Comparison of ENCODE assay signal across 24 cellular contexts in the genomic region with DNA sequence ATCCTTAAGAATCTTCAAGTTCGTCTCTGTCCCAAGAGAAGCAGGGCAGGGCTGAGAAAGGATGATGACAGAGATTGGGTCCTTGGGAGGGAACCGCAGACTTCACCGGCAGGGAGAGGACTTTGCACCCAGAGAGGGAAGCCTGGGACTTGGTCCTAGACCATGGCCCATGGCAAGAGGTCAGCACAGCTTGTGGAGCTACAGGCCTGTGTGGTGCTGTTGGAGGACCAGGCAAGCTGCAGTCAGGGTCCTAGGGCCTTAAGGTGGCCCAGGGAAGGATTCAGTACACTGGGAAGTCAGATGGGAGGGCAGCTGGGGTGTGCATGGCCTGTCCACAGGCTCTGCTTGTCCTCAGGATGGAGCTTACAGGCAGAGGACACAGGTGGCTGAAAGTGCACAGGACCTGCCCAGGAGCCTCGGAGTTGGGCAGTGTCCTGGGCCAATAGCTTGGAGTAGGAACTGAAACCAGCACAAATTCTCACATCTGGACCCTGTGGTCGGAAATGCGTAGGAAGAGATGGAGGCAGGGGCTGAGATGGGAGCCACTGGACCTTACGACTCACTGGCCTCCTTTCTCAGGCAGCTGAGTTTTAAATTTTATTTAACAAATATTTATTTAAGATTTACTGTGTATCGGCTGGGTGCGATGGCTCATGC. TPM values are rescaled to one million over a fixed set of nuclear protein-coding genes. Genes with fewer than 3 reads are reported as not detected.
"Had no signal": no experiment of that assay in that cellular context is flagged by ENCODE, and none has a peak within 500 bp of the region (broad histone marks: within the 10 kb centered on the region; RNA-seq: fewer than 3 reads in every experiment).

No MANE protein-coding gene starts in this region.

- H3K36me3 ChIP-seq: breast epithelium, colonic mucosa, esophagus squamous epithelium, heart right ventricle, left lung, neutrophil, pancreas, tibial artery had no signal

- ATAC-seq: heart right ventricle; left lung; naive thymus-derived CD8-positive, alpha-beta T cell; pancreas; right cardiac atrium; stimulated activated naive CD8-positive, alpha-beta T cell treated with anti-CD3 and anti-CD28 coated beads, Interleukin-15, amount 100 ng/mL, for 72 hours; T-helper 17 cell had no signal

- H3K4me1 Mint-ChIP-seq: activated naive CD8-positive, alpha-beta T cell treated with anti-CD3 and anti-CD28 coated beads, Interleukin-2, amount 10 ng/mL, durations not matched to agents 7 days and 5 days; central memory CD8-positive, alpha-beta T cell; stimulated activated naive CD8-positive, alpha-beta T cell treated with anti-CD3 and anti-CD28 coated beads, Interleukin-15, amount 100 ng/mL, for 72 hours had no signal

- FAIRE-seq: pancreas had no signal

- H3K27me3 ChIP-seq: breast epithelium, colonic mucosa, esophagus squamous epithelium, left lung, pancreas had no signal

- DNase-seq: activated CD4-positive, alpha-beta memory T cell treated with anti-CD3 and anti-CD28 coated beads for 36 hours; activated CD4-positive, alpha-beta T cell treated with anti-CD3 and anti-CD28 coated beads for 4 hours; activated CD4-positive, CD25-positive, alpha-beta regulatory T cell; activated effector memory CD4-positive, alpha-beta T cell treated with Interleukin-2 at 50 U/mL for 16 hours; activated naive CD4-positive, alpha-beta T cell treated with anti-CD3 and anti-CD28 coated beads for 36 hours; activated naive CD8-positive, alpha-beta T cell treated with anti-CD3 and anti-CD28 coated beads, Interleukin-2, amount 10 ng/mL, durations not matched to agents 7 days and 5 days; activated T-cell treated with anti-CD3 and anti-CD28 coated beads, Interleukin-2, amount 50 U/mL, for 48 hours; amniotic stem cell; colonic mucosa; dorsolateral prefrontal cortex; esophagus squamous epithelium; heart right ventricle; left lung; naive thymus-derived CD8-positive, alpha-beta T cell; pancreas; right cardiac atrium; stimulated activated CD4-positive, alpha-beta T cell treated with anti-CD3 and anti-CD28 coated beads, Interleukin-4, amount 100 ng/mL, for 24 hours; stimulated activated naive CD8-positive, alpha-beta T cell treated with anti-CD3 and anti-CD28 coated beads, Interleukin-15, amount 100 ng/mL, for 72 hours; T-helper 17 cell; tibial artery had no signal

- H3K9me3 Mint-ChIP-seq: activated naive CD8-positive, alpha-beta T cell treated with anti-CD3 and anti-CD28 coated beads, Interleukin-2, amount 10 ng/mL, durations not matched to agents 7 days and 5 days; central memory CD8-positive, alpha-beta T cell had no signal

- H3K27ac ChIP-seq: breast epithelium, colonic mucosa, dorsolateral prefrontal cortex, esophagus squamous epithelium, heart right ventricle, left lung, neutrophil, pancreas, tibial artery had no signal

- H3K4me3 ChIP-seq: breast epithelium, colonic mucosa, dorsolateral prefrontal cortex, esophagus squamous epithelium, heart right ventricle, left lung, lung, pancreas, tibial artery had no signal

- H3K36me3 Mint-ChIP-seq: activated naive CD8-positive, alpha-beta T cell treated with anti-CD3 and anti-CD28 coated beads, Interleukin-2, amount 10 ng/mL, durations not matched to agents 7 days and 5 days had no signal

- H3K27ac Mint-ChIP-seq: activated CD4-positive, alpha-beta memory T cell treated with anti-CD3 and anti-CD28 coated beads for 36 hours; activated naive CD4-positive, alpha-beta T cell treated with anti-CD3 and anti-CD28 coated beads for 36 hours; activated naive CD8-positive, alpha-beta T cell treated with anti-CD3 and anti-CD28 coated beads, Interleukin-2, amount 10 ng/mL, durations not matched to agents 7 days and 5 days; naive thymus-derived CD8-positive, alpha-beta T cell; stimulated activated naive CD8-positive, alpha-beta T cell treated with anti-CD3 and anti-CD28 coated beads, Interleukin-15, amount 100 ng/mL, for 72 hours; T-helper 17 cell had no signal

- H3K9me3 ChIP-seq: breast epithelium, colonic mucosa, neutrophil, pancreas had no signal

- H3K4me1 ChIP-seq: breast epithelium, colonic mucosa, esophagus squamous epithelium, heart right ventricle, left lung, pancreas, tibial artery had no signal

- H3K4me3 Mint-ChIP-seq: activated CD4-positive, alpha-beta memory T cell treated with anti-CD3 and anti-CD28 coated beads for 36 hours; activated naive CD4-positive, alpha-beta T cell treated with anti-CD3 and anti-CD28 coated beads for 36 hours; activated naive CD8-positive, alpha-beta T cell treated with anti-CD3 and anti-CD28 coated beads, Interleukin-2, amount 10 ng/mL, durations not matched to agents 7 days and 5 days; central memory CD8-positive, alpha-beta T cell; naive thymus-derived CD8-positive, alpha-beta T cell; stimulated activated naive CD8-positive, alpha-beta T cell treated with anti-CD3 and anti-CD28 coated beads, Interleukin-15, amount 100 ng/mL, for 72 hours; T-helper 17 cell had no signal

RNA-seq across cellular contexts. Expression of a gene that starts 56.4 kb away (rescaled TPM):
- total RNA-seq: activated naive CD8-positive, alpha-beta T cell treated with anti-CD3 and anti-CD28 coated beads, Interleukin-2, amount 10 ng/mL, durations not matched to agents 7 days and 5 days; naive thymus-derived CD8-positive, alpha-beta T cell had no signal
